10 cellular contexts compared by ENCODE assay signal in genomic region chr16:69830534-69831211, GRCh38.
DNase-seq lines count a peak whose midpoint lies in the region; ATAC-seq and TF ChIP-seq lines count a peak whose summit lies in the region.
"Had no signal": no experiment of that assay in that cellular context is flagged by ENCODE, and none has a peak within 500 bp of the region (broad histone marks: within the 10 kb centered on the region; RNA-seq: fewer than 3 reads in every experiment).

No MANE protein-coding gene starts in this region.

- H3K36me3 Mint-ChIP-seq in T-cell = peaks cover 22% of the 10 kb centered on the region

- no peaks in the 10 kb centered on the region for H3K27me3 Mint-ChIP-seq in T-cell

- H3K27ac Mint-ChIP-seq in T-cell = peak overlapping the region in 1 of 2 donors; percentile 25

- no peak for TF ChIP-seq CTCF in left lung (IDR thresholded peaks at IDR 0.05)

- H3K9ac ChIP-seq in stomach smooth muscle (ENCODE audit: low read length in 2 of 2) = peak overlapping the region; percentile 10 to 68

- POLR2A ChIA-PET in T-cell (lab: Charles Lee) = interaction anchor here in 1 of 2 donors (0.7 kb wide), 1 partner anchor 1444 kb away, joined by 6 read pairs; no protein-coding TSS in a partner anchor

- H3K9me3 ChIP-seq in left lung (no peaks in the 10 kb centered on the region), stomach smooth muscle (ENCODE audit: control insufficient read depth in 2 of 2, low read length in 2 of 2) (no peaks in the 10 kb centered on the region)

- peaks cover 4 to 11% (median 6%) of the 10 kb centered on the region in 3 donors for H3K4me1 Mint-ChIP-seq in T-cell

- H3K27me3 ChIP-seq in left lung (no peaks in the 10 kb centered on the region), stomach smooth muscle (ENCODE audit: control insufficient read depth in 1 of 2, insufficient read depth in 2 of 2, low read length in 2 of 2) (no peaks in the 10 kb centered on the region)

- H3K36me3 ChIP-seq in left lung = peaks cover 0 to 28% of the 10 kb centered on the region in 2 donors
- H3K36me3 ChIP-seq in stomach smooth muscle (ENCODE audit: control insufficient read depth in 2 of 2, insufficient read depth in 2 of 2, low read length in 2 of 2) = no peaks in the 10 kb centered on the region

- no peak overlapping the region for H3K4me3 Mint-ChIP-seq in T-cell

- H3K27ac ChIP-seq in angular gyrus (ENCODE audit: low read depth, low read length) (peak overlapping the region; percentile 26), left lung (peak overlapping the region; percentile 71 to 81), stomach smooth muscle (ENCODE audit: low read length) (peak overlapping the region; percentile 85)
- H3K27ac ChIP-seq: PC-9 had no signal

- peak; percentile 83 for ATAC-seq in left lung
- ATAC-seq in HG02840 (IDR thresholded peaks at IDR 0.05; ENCODE audit: low FRiP score, unreplicated experiment) = no peak
- no peak for ATAC-seq in T-cell (replicated peaks in 1 of 4)

- CTCF ChIA-PET in T-cell (lab: Charles Lee) = interaction anchor here in 1 of 2 donors (0.7 kb wide), 1 partner anchor 125 kb away, joined by 4 read pairs; no protein-coding TSS in a partner anchor

- intact Hi-C loops in left lung (cut with DNase I) = no loop called here

- peaks cover 9 to 31% of the 10 kb centered on the region in 2 donors for H3K4me1 ChIP-seq in left lung
- peaks cover 34% of the 10 kb centered on the region for H3K4me1 ChIP-seq in stomach smooth muscle (ENCODE audit: control insufficient read depth, insufficient read depth, low read length)

- no peaks in the 10 kb centered on the region for H3K9me3 Mint-ChIP-seq in T-cell

- H3K4me3 ChIP-seq in left lung (no peak overlapping the region), stomach smooth muscle (ENCODE audit: low read length in 2 of 2) (peak overlapping the region in 1 of 2 donors; percentile 29)
- H3K4me3 ChIP-seq: PC-9 had no signal

- DNase-seq in HuH-7 (ENCODE audit: low spot score) (peak; percentile 67), left lung (peak in 1 of 2 donors; percentile 34), T-cell (no peak)
- DNase-seq in stimulated activated CD4-positive, alpha-beta T cell treated with anti-CD3 and anti-CD28 coated beads, Interleukin-2, amount 100 ng/mL, for 48 hours = no peak
- DNase-seq: activated T-cell treated with anti-CD3 and anti-CD28 coated beads, Interleukin-2, amount 50 U/mL, for 48 hours; NCI-H2029; PC-9 had no signal

Comparison
In these comparisons a context has a peak if more than half of its experiments do, and no peak if none do; other contexts are left out.
1. H3K27ac ChIP-seq: peak in every context shown above with its lines; median percentile 85 in stomach smooth muscle; 76 in left lung; 26 in angular gyrus.